Comparison of ENCODE assay signal across 19 cellular contexts in the genomic region with DNA sequence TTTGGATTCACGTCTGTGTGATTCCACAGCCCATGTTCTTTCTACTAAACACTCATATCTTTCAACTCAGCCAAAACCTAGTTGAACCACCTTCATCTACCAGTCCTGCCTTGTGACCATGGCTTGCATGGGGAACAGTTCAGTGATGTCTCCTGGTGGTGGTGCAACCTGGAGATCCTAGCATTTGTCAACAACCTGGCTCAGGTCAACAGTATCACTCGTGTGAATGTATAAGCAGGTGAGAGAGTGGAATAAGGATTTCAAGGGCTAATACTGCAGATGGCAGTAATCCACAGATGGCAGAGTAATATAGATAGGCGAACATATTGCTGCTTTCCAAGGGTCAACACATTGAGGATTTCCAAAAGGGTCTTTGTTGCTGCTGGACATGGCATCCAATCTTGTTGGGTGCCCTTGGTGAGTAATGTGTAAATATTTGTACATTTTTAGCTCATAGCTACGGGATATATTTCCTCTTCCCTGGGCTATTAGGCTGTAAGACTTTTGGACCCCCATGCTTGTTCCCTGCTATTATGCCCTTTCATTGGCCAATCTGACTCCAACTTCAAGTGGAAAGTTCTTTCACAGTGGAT. TPM values are rescaled to one million over a fixed set of nuclear protein-coding genes. Genes with fewer than 3 reads are reported as not detected.
A peak's percentile ranks its signal among the peaks of the same experiment; 100 is the strongest.
DNase-seq lines count a peak whose midpoint lies in the region; ATAC-seq, FAIRE-seq and TF ChIP-seq lines count a peak whose summit lies in the region.
"Had no signal": no experiment of that assay in that cellular context is flagged by ENCODE, and none has a peak within 500 bp of the region (broad histone marks: within the 10 kb centered on the region; RNA-seq: fewer than 3 reads in every experiment).

No MANE protein-coding gene starts in this region.

- no peaks in the 10 kb centered on the region for H3K36me3 Mint-ChIP-seq in CD8-positive, alpha-beta T cell
- H3K36me3 Mint-ChIP-seq: CD14-positive monocyte; CD8-positive, alpha-beta memory T cell had no signal

- H3K9me3 ChIP-seq in HepG2 (ENCODE audit: low read length) (no peaks in the 10 kb centered on the region), right lobe of liver (no peaks in the 10 kb centered on the region), neural cell (ENCODE audit: low read length) (no peaks in the 10 kb centered on the region)
- H3K9me3 ChIP-seq in CD8-positive, alpha-beta T cell (ENCODE audit: low read length) = no peaks in the 10 kb centered on the region
- H3K9me3 ChIP-seq: Caco-2 had no signal

- H3K4me2 ChIP-seq in HepG2 (ENCODE audit: low read depth, low read length) (peak overlapping the region; percentile 23; the same call in 1 of the 2 replicates), neural cell (ENCODE audit: low read length) (no peak overlapping the region)
- H3K4me2 ChIP-seq: GM23338 had no signal

- TF ChIP-seq POLR2A in HepG2 (IDR thresholded peaks at IDR 0.05; ENCODE audit: insufficient read depth in 1 of 2, low read depth in 2 of 2, low read length in 2 of 2) (no peak), right lobe of liver (IDR thresholded peaks at IDR 0.05) (no peak)

- intact Hi-C loops in HepG2 (cut with micrococcal nuclease; ENCODE audit: unreplicated experiment) (no loop called here), right lobe of liver (cut with DNase I) (no loop called here)
- intact Hi-C loops in CD8-positive, alpha-beta T cell (cut with DNase I, micrococcal nuclease) = no loop called here

- H3K36me3 ChIP-seq in HepG2 (replicated peaks in 1 of 2; ENCODE audit: control insufficient read depth in 1 of 2, insufficient read depth in 2 of 2, low read length in 2 of 2) (no peaks in the 10 kb centered on the region), right lobe of liver (no peaks in the 10 kb centered on the region), neural cell (ENCODE audit: insufficient read depth, low read length) (no peaks in the 10 kb centered on the region)
- H3K36me3 ChIP-seq in CD8-positive, alpha-beta T cell (ENCODE audit: insufficient read depth, low read length) = no peaks in the 10 kb centered on the region

- peaks cover 15% of the 10 kb centered on the region for H3K4me1 ChIP-seq in HepG2 (ENCODE audit: insufficient read depth, low read length)
- no peaks in the 10 kb centered on the region for H3K4me1 ChIP-seq in right lobe of liver
- H3K4me1 ChIP-seq in CD8-positive, alpha-beta T cell (ENCODE audit: insufficient read depth, low read length) = no peaks in the 10 kb centered on the region
- H3K4me1 ChIP-seq: Caco-2 had no signal

- no peak overlapping the region for H3K4me3 Mint-ChIP-seq in CD8-positive, alpha-beta T cell
- H3K4me3 Mint-ChIP-seq: CD14-positive monocyte; CD8-positive, alpha-beta memory T cell; GM23338 had no signal

- H4K20me1 ChIP-seq in HepG2 (ENCODE audit: insufficient read depth, low read length) (no peaks in the 10 kb centered on the region), neural cell (ENCODE audit: insufficient read depth) (no peaks in the 10 kb centered on the region)

- peak; percentile 51 for DNase-seq in HepG2 (ENCODE audit: low spot score)
- no peak for DNase-seq in right lobe of liver
- no peak for DNase-seq in CD8-positive, alpha-beta T cell
- no peak for DNase-seq in retina
- no peak for DNase-seq in left lobe of liver (ENCODE audit: low spot score)
- DNase-seq: Caco-2; CD8-positive, alpha-beta memory T cell; H7; IMR-90 had no signal

- POLR2A ChIA-PET in HepG2 (lab: Yijun Ruan, JAX) = no interaction called here
- POLR2A ChIA-PET in CD8-positive, alpha-beta T cell (lab: Charles Lee) = no interaction called here

- ATAC-seq in HepG2 (peak; percentile 92), right lobe of liver (no peak), left lobe of liver (no peak)
- no peak for ATAC-seq in CD8-positive, alpha-beta T cell
- ATAC-seq: GM12878, GM23338 had no signal

- no peak overlapping the region for H3K27ac Mint-ChIP-seq in CD8-positive, alpha-beta T cell
- H3K27ac Mint-ChIP-seq: CD14-positive monocyte; CD8-positive, alpha-beta memory T cell; GM23338 had no signal

- H3K27me3 ChIP-seq in HepG2 (ENCODE audit: control insufficient read depth in 1 of 2, insufficient read depth in 2 of 2, low read length in 2 of 2) (no peaks in the 10 kb centered on the region), right lobe of liver (no peaks in the 10 kb centered on the region), neural cell (ENCODE audit: insufficient read depth, low read depth, low read length) (no peaks in the 10 kb centered on the region)
- H3K27me3 ChIP-seq in CD8-positive, alpha-beta T cell (ENCODE audit: insufficient read depth, low read length) = no peaks in the 10 kb centered on the region

- H3K27me3 Mint-ChIP-seq in CD8-positive, alpha-beta T cell (ENCODE audit: low read depth) = peaks cover 24% of the 10 kb centered on the region

- no peak; the same call in 1 of the 2 replicates for TF ChIP-seq RAD21 in HepG2 (CRISPR knock-in tag; IDR thresholded peaks at IDR 0.05)
- no peak for TF ChIP-seq RAD21 in neural cell (conservative IDR thresholded peaks at IDR 0.05)

- CTCF ChIA-PET in HepG2 (lab: Yijun Ruan, JAX; ENCODE audit: low intra/inter-chr PET ratio, low total read pairs) = no interaction called here
- CTCF ChIA-PET in CD8-positive, alpha-beta T cell (lab: Charles Lee) = no interaction called here

- H3K4me3 ChIP-seq in HepG2 (replicated peaks in 1 of 3; ENCODE audit: insufficient read depth in 1 of 3, low read depth in 2 of 3, low read length in 3 of 3) = no peak overlapping the region
- H3K4me3 ChIP-seq in right lobe of liver = no peak overlapping the region
- peak overlapping the region; percentile 16 for H3K4me3 ChIP-seq in neural cell (ENCODE audit: low read length)
- no peak overlapping the region for H3K4me3 ChIP-seq in CD8-positive, alpha-beta T cell (ENCODE audit: low read depth, low read length)
- H3K4me3 ChIP-seq: GM12878, GM23338 had no signal

- no TSS peak for BruUV-seq in HepG2 (replicated peaks; lab: Mats Ljungman, UMichigan)

- peak; percentile 31 for TF ChIP-seq CTCF in HepG2 (CRISPR knock-in tag; IDR thresholded peaks at IDR 0.05)
- no peak for TF ChIP-seq CTCF in right lobe of liver (IDR thresholded peaks at IDR 0.05)
- no peak for TF ChIP-seq CTCF in neural cell (IDR thresholded peaks at IDR 0.05; ENCODE audit: poor library complexity, severe bottlenecking)
- no peak for TF ChIP-seq CTCF in CD8-positive, alpha-beta T cell (IDR thresholded peaks at IDR 0.05)

- H3K79me2 ChIP-seq in HepG2 (ENCODE audit: insufficient read depth, low read length) = no peaks in the 10 kb centered on the region
- H3K79me2 ChIP-seq in neural cell (replicated peaks; ENCODE audit: insufficient read depth, low read length) = no peaks in the 10 kb centered on the region

- FAIRE-seq in HepG2 (lab: Jason Lieb, UNC) = no peak
- FAIRE-seq: GM12878, GM18507 had no signal

- no peaks in the 10 kb centered on the region for H3K9me3 Mint-ChIP-seq in CD8-positive, alpha-beta T cell

- no peaks in the 10 kb centered on the region for H3K4me1 Mint-ChIP-seq in CD8-positive, alpha-beta T cell (ENCODE audit: low read depth)
- H3K4me1 Mint-ChIP-seq: CD14-positive monocyte; CD8-positive, alpha-beta memory T cell had no signal

- in situ Hi-C loops in HepG2 (cut with HindIII; ENCODE audit: extremely low pct_ligation_motif_present, low pct_unique_long_range_greater_than_20kb) = no loop called here

- H3K9ac ChIP-seq in HepG2 (ENCODE audit: insufficient read depth, low read depth, low read length) (no peak overlapping the region), neural cell (ENCODE audit: low read length) (peak overlapping the region; percentile 6)

- no peaks in the 10 kb centered on the region for H3F3A ChIP-seq in neural cell (ENCODE audit: insufficient read depth, low read length, poor library complexity, severe bottlenecking)

- 31% methylated on average over 4 of the region's 4 CpGs for WGBS in HepG2 (ENCODE audit: low lambda C conversion rate)
- WGBS in right lobe of liver (ENCODE audit: insufficient coverage, low coverage, low lambda C conversion rate, missing lambda C conversion rate) = 71% methylated on average over 4 of the region's 4 CpGs

- TF ChIP-seq EP300 in HepG2 (IDR thresholded peaks at IDR 0.05; ENCODE audit: low read depth in 2 of 2, low read length in 2 of 2) (peak in 1 of 2 experiments; percentile 27; a peak in 1 of 4 replicates), HepG2 (CRISPR knock-in tag; IDR thresholded peaks at IDR 0.05; ENCODE audit: borderline replicate concordance) (no peak), neural cell (conservative IDR thresholded peaks at IDR 0.05; ENCODE audit: poor library complexity, severe bottlenecking) (no peak)

- H3K9me2 ChIP-seq in neural cell (ENCODE audit: insufficient read depth, low read length) = no peaks in the 10 kb centered on the region

- H2AFZ ChIP-seq in HepG2 (ENCODE audit: low read length) (no peak overlapping the region), neural cell (ENCODE audit: low read depth, low read length) (no peak overlapping the region)
- H2AFZ ChIP-seq: GM23338 had no signal

- H3K27ac ChIP-seq in HepG2 (ENCODE audit: extremely low read length, insufficient read depth, low read length) (no peak overlapping the region), right lobe of liver (no peak overlapping the region), cingulate gyrus (ENCODE audit: low read depth, low read length) (peak overlapping the region; percentile 42), neural cell (ENCODE audit: low read length) (peak overlapping the region; percentile 55)
- H3K27ac ChIP-seq in CD8-positive, alpha-beta T cell (ENCODE audit: low read depth, low read length) = no peak overlapping the region
- H3K27ac ChIP-seq: 22Rv1 had no signal

RNA-seq across cellular contexts. Expression of gene PBOV1, which starts 13.4 kb away (rescaled TPM):
- total RNA-seq in HepG2 (2016; rRNA removed; fragmentation: Illumina TruSeq; extraction: Trizol) = not detected in 2 replicates
- total RNA-seq in HepG2 (2016; cell fraction: cytosol; rRNA removed; fragmentation: Illumina TruSeq; extraction: Trizol; ENCODE audit: low read depth) = not detected in 2 replicates
- not detected in 2 replicates for total RNA-seq in HepG2 (2016; cell fraction: insoluble cytoplasmic fraction; rRNA removed; fragmentation: Illumina TruSeq; extraction: Trizol)
- not detected in 2 replicates for total RNA-seq in HepG2 (2016; cell fraction: membrane; rRNA removed; fragmentation: Illumina TruSeq; extraction: Trizol)
- total RNA-seq in HepG2 (2016; cell fraction: nucleus; rRNA removed; fragmentation: Illumina TruSeq; extraction: Trizol) = not detected in 2 replicates
- polyA plus RNA-seq in HepG2 (2011; rRNA removed) = not detected in 2 replicates
- polyA plus RNA-seq in HepG2 (2011; cell fraction: cytosol; rRNA removed) = not detected in 2 replicates
- not detected in 2 replicates for polyA plus RNA-seq in HepG2 (2011; cell fraction: nucleus; rRNA removed)
- not detected in 2 replicates for polyA plus RNA-seq in HepG2 (2012)
- not detected in 2 replicates for polyA plus RNA-seq in HepG2 (2016; cell fraction: cytosol; fragmentation: Illumina TruSeq; extraction: Trizol; ENCODE audit: low read depth)
- not detected in 2 replicates for polyA plus RNA-seq in HepG2 (2016; cell fraction: insoluble cytoplasmic fraction; fragmentation: Illumina TruSeq; extraction: Trizol; ENCODE audit: low read depth)
- polyA plus RNA-seq in HepG2 (2016; cell fraction: membrane; fragmentation: Illumina TruSeq; extraction: Trizol; ENCODE audit: low read depth) = not detected in 2 replicates
- not detected in 2 replicates for polyA plus RNA-seq in HepG2 (2016; cell fraction: nucleus; fragmentation: Illumina TruSeq; extraction: Trizol; ENCODE audit: insufficient read depth, low read depth)
- not detected in 2 replicates for polyA minus RNA-seq in HepG2 (2011; rRNA and poly(A)+ RNA removed; ENCODE audit: low replicate concordance)
- not detected in 2 replicates for polyA minus RNA-seq in HepG2 (2011; cell fraction: cytosol; rRNA and poly(A)+ RNA removed)
- not detected in 2 replicates for polyA minus RNA-seq in HepG2 (2011; cell fraction: nucleus; rRNA and poly(A)+ RNA removed)
- not detected for total RNA-seq in right lobe of liver
- not detected in 2 replicates for polyA plus RNA-seq in neural cell
- polyA minus RNA-seq in neural cell = not detected in 2 replicates
- total RNA-seq in CD8-positive, alpha-beta T cell = not detected
- total RNA-seq in left lobe of liver = not detected
- total RNA-seq: A673; Caco-2; CD8-positive, alpha-beta memory T cell; G401; GM12878; GM23338; H7; IMR-90 had no signal
- polyA plus RNA-seq: BJ; CD14-positive monocyte; CD8-positive, alpha-beta memory T cell; GM12878; GM23338; IMR-90 had no signal

RNA-seq across cellular contexts. Expression of gene ARFGEF3, which starts 43.1 kb away (rescaled TPM):
- total RNA-seq in HepG2 (2016; rRNA removed; fragmentation: Illumina TruSeq; extraction: Trizol) = 0.60 and 0.97 TPM in 2 replicates
- total RNA-seq in HepG2 (2016; cell fraction: cytosol; rRNA removed; fragmentation: Illumina TruSeq; extraction: Trizol; ENCODE audit: low read depth) = 0.09 and 0.10 TPM in 2 replicates
- 0.65 and 0.98 TPM in 2 replicates for total RNA-seq in HepG2 (2016; cell fraction: insoluble cytoplasmic fraction; rRNA removed; fragmentation: Illumina TruSeq; extraction: Trizol)
- 0.31 and 0.34 TPM in 2 replicates for total RNA-seq in HepG2 (2016; cell fraction: membrane; rRNA removed; fragmentation: Illumina TruSeq; extraction: Trizol)
- 0.88 and 0.96 TPM in 2 replicates for total RNA-seq in HepG2 (2016; cell fraction: nucleus; rRNA removed; fragmentation: Illumina TruSeq; extraction: Trizol)
- 2.6 and 2.9 TPM in 2 replicates for polyA plus RNA-seq in HepG2 (2011; rRNA removed)
- 1.4 and 2.1 TPM in 2 replicates for polyA plus RNA-seq in HepG2 (2011; cell fraction: cytosol; rRNA removed)
- 3.8 and 4.4 TPM in 2 replicates for polyA plus RNA-seq in HepG2 (2011; cell fraction: nucleus; rRNA removed)
- 5.5 and 6.4 TPM in 2 replicates for polyA plus RNA-seq in HepG2 (2012)
- 0.01 and 0.02 TPM in 2 replicates for polyA plus RNA-seq in HepG2 (2016; cell fraction: cytosol; fragmentation: Illumina TruSeq; extraction: Trizol; ENCODE audit: low read depth)
- polyA plus RNA-seq in HepG2 (2016; cell fraction: insoluble cytoplasmic fraction; fragmentation: Illumina TruSeq; extraction: Trizol; ENCODE audit: low read depth) = 0.49 and 0.60 TPM in 2 replicates
- 0.03 and 0.08 TPM in 2 replicates for polyA plus RNA-seq in HepG2 (2016; cell fraction: membrane; fragmentation: Illumina TruSeq; extraction: Trizol; ENCODE audit: low read depth)
- 0.84 and 0.97 TPM in 2 replicates for polyA plus RNA-seq in HepG2 (2016; cell fraction: nucleus; fragmentation: Illumina TruSeq; extraction: Trizol; ENCODE audit: insufficient read depth, low read depth)
- 2.5 and 9.3 TPM in 2 replicates for polyA minus RNA-seq in HepG2 (2011; rRNA and poly(A)+ RNA removed; ENCODE audit: low replicate concordance)
- polyA minus RNA-seq in HepG2 (2011; cell fraction: cytosol; rRNA and poly(A)+ RNA removed) = 5.9 and 7.9 TPM in 2 replicates
- 8.0 and 9.9 TPM in 2 replicates for polyA minus RNA-seq in HepG2 (2011; cell fraction: nucleus; rRNA and poly(A)+ RNA removed)
- 1 to 10 TPM in 1 of 6 experiments, under 1 TPM in 5; 0.07 to 2.0 (median 0.24) TPM for total RNA-seq in right lobe of liver
- 4.5 and 4.6 TPM in 2 replicates for polyA plus RNA-seq in neural cell
- 13.6 and 16.6 TPM in 2 replicates for polyA minus RNA-seq in neural cell
- total RNA-seq in CD8-positive, alpha-beta T cell = not detected
- total RNA-seq in left lobe of liver = 0.18 TPM
- total RNA-seq: G401 had no signal
- polyA plus RNA-seq: CD14-positive monocyte; CD8-positive, alpha-beta memory T cell had no signal

Comparison
In these comparisons a context has a peak if more than half of its experiments do, and no peak if none do; other contexts are left out.
1. H3K27ac ChIP-seq: peak in cingulate gyrus (single experiment) and neural cell (single experiment); none in HepG2 (single experiment), right lobe of liver (0 of 3) and CD8-positive, alpha-beta T cell (single experiment).